Comparison of ENCODE assay signal across 24 cellular contexts in the genomic region with DNA sequence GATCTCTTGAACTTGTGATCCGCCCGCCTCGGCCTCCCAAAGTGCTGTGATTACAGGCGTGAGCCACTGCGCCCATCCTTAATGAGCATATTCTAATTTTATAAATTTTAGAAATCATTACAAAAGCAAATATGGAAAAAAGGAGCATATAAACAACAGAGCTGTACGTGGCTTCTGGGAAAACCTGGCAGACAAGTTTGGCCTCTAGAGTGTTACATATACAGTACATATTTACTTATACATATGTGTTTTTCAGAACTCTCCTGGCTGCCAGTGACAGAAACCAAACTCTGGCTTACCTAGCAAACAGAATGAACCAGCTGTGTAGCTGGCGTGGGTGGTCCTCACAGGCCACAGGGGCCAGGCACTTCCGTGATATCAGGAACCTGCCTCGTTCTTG. TPM values are rescaled to one million over a fixed set of nuclear protein-coding genes. Genes with fewer than 3 reads are reported as not detected.
"Had no signal": no experiment of that assay in that cellular context is flagged by ENCODE, and none has a peak within 500 bp of the region (broad histone marks: within the 10 kb centered on the region; RNA-seq: fewer than 3 reads in every experiment).

No MANE protein-coding gene starts in this region.

- H3K27ac ChIP-seq: esophagus muscularis mucosa, gastrocnemius medialis, neutrophil, pancreas had no signal

- H3K36me3 ChIP-seq: gastrocnemius medialis, neutrophil, pancreas had no signal

- H3K27ac Mint-ChIP-seq: activated CD4-positive, alpha-beta memory T cell treated with anti-CD3 and anti-CD28 coated beads, Interleukin-2, amount 10 ng/mL, durations not matched to agents 7 days and 5 days; activated naive CD4-positive, alpha-beta T cell treated with anti-CD3 and anti-CD28 coated beads for 36 hours; activated naive CD8-positive, alpha-beta T cell treated with anti-CD3 and anti-CD28 coated beads, Interleukin-2, amount 10 ng/mL, durations not matched to agents 7 days and 5 days; activated T-cell treated with anti-CD3 and anti-CD28 coated beads, Interleukin-2, amount 50 U/mL, for 72 hours; dendritic cell treated with granulocyte-macrophage colony-stimulating factor and Interleukin-4, amounts not matched to agents 40 ng/mL and 50 ng/mL, for 4 days; nephron; stimulated activated naive CD8-positive, alpha-beta T cell treated with anti-CD3 and anti-CD28 coated beads, Interleukin-15, Interleukin-2, amounts not matched to agents 100 ng/mL and 50 ng/mL, for 24 hours; T-helper 17 cell had no signal

- H3K36me3 Mint-ChIP-seq: activated naive CD8-positive, alpha-beta T cell treated with anti-CD3 and anti-CD28 coated beads, Interleukin-2, amount 10 ng/mL, durations not matched to agents 7 days and 5 days had no signal

- H3K4me1 ChIP-seq: esophagus muscularis mucosa, gastrocnemius medialis, pancreas had no signal

- H3K9me3 ChIP-seq: esophagus muscularis mucosa, gastrocnemius medialis, neutrophil, pancreas, tibial nerve had no signal

- H3K4me3 Mint-ChIP-seq: activated CD4-positive, alpha-beta memory T cell treated with anti-CD3 and anti-CD28 coated beads, Interleukin-2, amount 10 ng/mL, durations not matched to agents 7 days and 5 days; activated naive CD4-positive, alpha-beta T cell treated with anti-CD3 and anti-CD28 coated beads for 36 hours; activated naive CD8-positive, alpha-beta T cell treated with anti-CD3 and anti-CD28 coated beads, Interleukin-2, amount 10 ng/mL, durations not matched to agents 7 days and 5 days; activated T-cell treated with anti-CD3 and anti-CD28 coated beads, Interleukin-2, amount 50 U/mL, for 72 hours; dendritic cell treated with granulocyte-macrophage colony-stimulating factor and Interleukin-4, amounts not matched to agents 40 ng/mL and 50 ng/mL, for 4 days; nephron; stimulated activated naive CD8-positive, alpha-beta T cell treated with anti-CD3 and anti-CD28 coated beads, Interleukin-15, Interleukin-2, amounts not matched to agents 100 ng/mL and 50 ng/mL, for 24 hours; T-helper 17 cell had no signal

- H3K4me3 ChIP-seq: esophagus muscularis mucosa, gastrocnemius medialis, pancreas, skin epidermis, tibial nerve had no signal

- H3K4me1 Mint-ChIP-seq: activated CD4-positive, alpha-beta memory T cell treated with anti-CD3 and anti-CD28 coated beads, Interleukin-2, amount 10 ng/mL, durations not matched to agents 7 days and 5 days; activated naive CD8-positive, alpha-beta T cell treated with anti-CD3 and anti-CD28 coated beads, Interleukin-2, amount 10 ng/mL, durations not matched to agents 7 days and 5 days; nephron had no signal

- DNase-seq: activated CD4-positive, alpha-beta memory T cell treated with anti-CD3 and anti-CD28 coated beads, Interleukin-2, amount 10 ng/mL, durations not matched to agents 7 days and 5 days; activated CD4-positive, alpha-beta T cell treated with anti-CD3 and anti-CD28 coated beads for 4 hours; activated CD4-positive, CD25-positive, alpha-beta regulatory T cell; activated effector memory CD4-positive, alpha-beta T cell treated with Interleukin-2 at 50 U/mL for 16 hours; activated naive CD4-positive, alpha-beta T cell treated with anti-CD3 and anti-CD28 coated beads for 36 hours; activated naive CD8-positive, alpha-beta T cell treated with anti-CD3 and anti-CD28 coated beads, Interleukin-2, amount 10 ng/mL, durations not matched to agents 7 days and 5 days; activated T-cell treated with anti-CD3 and anti-CD28 coated beads, Interleukin-2, amount 50 U/mL, for 72 hours; amygdala; effector CD4-positive, alpha-beta T cell; hypothalamus; left ventricle myocardium superior; midbrain; pancreas; stimulated activated CD4-positive, alpha-beta T cell treated with anti-CD3 and anti-CD28 coated beads, Interleukin-1b, Interleukin-23, amount 100 ng/mL, for 48 hours; T-helper 17 cell had no signal

- H3K9me3 Mint-ChIP-seq: activated CD4-positive, alpha-beta memory T cell treated with anti-CD3 and anti-CD28 coated beads, Interleukin-2, amount 10 ng/mL, durations not matched to agents 7 days and 5 days; activated naive CD4-positive, alpha-beta T cell treated with anti-CD3 and anti-CD28 coated beads for 36 hours; activated naive CD8-positive, alpha-beta T cell treated with anti-CD3 and anti-CD28 coated beads, Interleukin-2, amount 10 ng/mL, durations not matched to agents 7 days and 5 days; activated T-cell treated with anti-CD3 and anti-CD28 coated beads, Interleukin-2, amount 50 U/mL, for 72 hours; dendritic cell treated with granulocyte-macrophage colony-stimulating factor and Interleukin-4, amounts not matched to agents 40 ng/mL and 50 ng/mL, for 4 days; nephron; stimulated activated naive CD8-positive, alpha-beta T cell treated with anti-CD3 and anti-CD28 coated beads, Interleukin-15, Interleukin-2, amounts not matched to agents 100 ng/mL and 50 ng/mL, for 24 hours had no signal

- H3K27me3 Mint-ChIP-seq: activated CD4-positive, alpha-beta memory T cell treated with anti-CD3 and anti-CD28 coated beads, Interleukin-2, amount 10 ng/mL, durations not matched to agents 7 days and 5 days; activated naive CD8-positive, alpha-beta T cell treated with anti-CD3 and anti-CD28 coated beads, Interleukin-2, amount 10 ng/mL, durations not matched to agents 7 days and 5 days; dendritic cell treated with granulocyte-macrophage colony-stimulating factor and Interleukin-4, amounts not matched to agents 40 ng/mL and 50 ng/mL, for 4 days; stimulated activated naive CD8-positive, alpha-beta T cell treated with anti-CD3 and anti-CD28 coated beads, Interleukin-15, Interleukin-2, amounts not matched to agents 100 ng/mL and 50 ng/mL, for 24 hours; T-helper 17 cell had no signal

- H3K27me3 ChIP-seq: esophagus muscularis mucosa, gastrocnemius medialis, neutrophil, pancreas, tibial nerve had no signal

- ATAC-seq: activated T-cell treated with anti-CD3 and anti-CD28 coated beads, Interleukin-2, amount 50 U/mL, for 72 hours; right cardiac atrium; T-helper 17 cell had no signal

RNA-seq across cellular contexts. Expression of gene DRC3, which starts 10.1 kb away (rescaled TPM):
- total RNA-seq: activated CD4-positive, alpha-beta memory T cell treated with anti-CD3 and anti-CD28 coated beads, Interleukin-2, amount 10 ng/mL, durations not matched to agents 7 days and 5 days; T-helper 17 cell had no signal
